In the genomic region with DNA sequence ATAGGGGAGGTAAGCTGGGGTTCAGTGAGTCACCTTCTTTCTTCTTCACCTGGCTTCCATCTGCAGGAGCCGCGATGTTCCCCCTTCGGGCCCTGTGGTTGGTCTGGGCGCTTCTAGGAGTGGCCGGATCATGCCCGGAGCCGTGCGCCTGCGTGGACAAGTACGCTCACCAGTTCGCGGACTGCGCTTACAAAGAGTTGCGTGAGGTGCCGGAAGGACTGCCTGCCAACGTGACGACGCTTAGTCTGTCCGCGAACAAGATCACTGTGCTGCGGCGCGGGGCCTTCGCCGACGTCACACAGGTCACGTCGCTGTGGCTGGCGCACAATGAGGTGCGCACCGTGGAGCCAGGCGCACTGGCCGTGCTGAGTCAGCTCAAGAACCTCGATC, we compare ENCODE assay signal across 18 cellular contexts. TPM values are rescaled to one million over a fixed set of nuclear protein-coding genes. Genes with fewer than 3 reads are reported as not detected.
DNase-seq lines count a peak whose midpoint lies in the region; ATAC-seq and TF ChIP-seq lines count a peak whose summit lies in the region.
"Had no signal": no experiment of that assay in that cellular context is flagged by ENCODE, and none has a peak within 500 bp of the region (broad histone marks: within the 10 kb centered on the region; RNA-seq: fewer than 3 reads in every experiment).

No MANE protein-coding gene starts in this region.

- H2AK5ac ChIP-seq in mesendoderm (ENCODE audit: low read length), result no peak overlapping the region

- intact Hi-C loops in Caco-2 (cut with micrococcal nuclease; ENCODE audit: unreplicated experiment), result no loop called here

- H2BK15ac ChIP-seq in mesendoderm (replicated peaks; ENCODE audit: low read depth), result no peak overlapping the region

- CTCF ChIA-PET in HEK293 (lab: Yijun Ruan, JAX), result interaction anchor here (1.3 kb wide), 1 partner anchor 190 kb away, joined by 3 read pairs; no protein-coding TSS in a partner anchor
- CTCF ChIA-PET in Caco-2 (lab: Charles Lee), result no interaction called here

- H3K56ac ChIP-seq in mesendoderm (ENCODE audit: low read length), result no peak overlapping the region

- no peaks in the 10 kb centered on the region for H3K79me1 ChIP-seq in mesendoderm (ENCODE audit: low read length)

- POLR2A ChIA-PET in HEK293 (lab: Yijun Ruan, JAX), result no interaction called here
- POLR2A ChIA-PET in Caco-2 (lab: Charles Lee), result no interaction called here

- peaks cover 18% of the 10 kb centered on the region for H3K4me1 ChIP-seq in HEK293 (ENCODE audit: control insufficient read depth, insufficient read depth, low read length)
- peaks cover 13% of the 10 kb centered on the region for H3K4me1 ChIP-seq in mesendoderm (ENCODE audit: control insufficient read depth, low read depth, low read length)
- H3K4me1 ChIP-seq in Caco-2, result no peaks in the 10 kb centered on the region

- peaks cover 63% of the 10 kb centered on the region for H3K27me3 ChIP-seq in mesendoderm (ENCODE audit: insufficient read depth, low read length, poor library complexity)
- H3K27me3 ChIP-seq in Caco-2 (replicated peaks; ENCODE audit: control insufficient read depth, insufficient read depth, low read length), result peaks cover 6% of the 10 kb centered on the region

- no peak overlapping the region for H3K23ac ChIP-seq in mesendoderm (ENCODE audit: low read length)

- H3K9me3 ChIP-seq in HEK293 (ENCODE audit: control insufficient read depth, insufficient read depth, low read depth, low read length) (no peaks in the 10 kb centered on the region), Caco-2 (no peaks in the 10 kb centered on the region)

- H2BK120ac ChIP-seq in mesendoderm (ENCODE audit: low read depth, low read length), result no peak overlapping the region

- H4K8ac ChIP-seq in mesendoderm (ENCODE audit: low read depth, low read length), result no peak overlapping the region

- no peak overlapping the region for H3K18ac ChIP-seq in mesendoderm (ENCODE audit: low read length)

- H3K36me3 ChIP-seq in HEK293 (ENCODE audit: control insufficient read depth in 2 of 2, insufficient read depth in 1 of 2, low read length in 2 of 2) (no peaks in the 10 kb centered on the region), mesendoderm (ENCODE audit: control insufficient read depth, insufficient read depth, low read length) (no peaks in the 10 kb centered on the region), Caco-2 (ENCODE audit: control insufficient read depth, insufficient read depth, low read length) (no peaks in the 10 kb centered on the region)

- H3K4me1 Mint-ChIP-seq in brain, result peaks cover 88% of the 10 kb centered on the region
- no peaks in the 10 kb centered on the region for H3K4me1 Mint-ChIP-seq in Caco-2 (ENCODE audit: low read depth, unreplicated experiment)

- H3K27me3 Mint-ChIP-seq in brain (peaks cover 64% of the 10 kb centered on the region), Caco-2 (ENCODE audit: insufficient read depth, unreplicated experiment) (peaks cover 47% of the 10 kb centered on the region)

- no peak overlapping the region for H4K5ac ChIP-seq in mesendoderm (ENCODE audit: low read length)

- no TSS peak for BruUV-seq in Caco-2 (replicated peaks; lab: Mats Ljungman, UMichigan)

- H3K4me2 ChIP-seq in mesendoderm (ENCODE audit: low read length), result no peak overlapping the region
- H3K4me2 ChIP-seq: PC-9 had no signal

- H3K36me3 Mint-ChIP-seq in brain, result peaks cover 34% of the 10 kb centered on the region
- H3K36me3 Mint-ChIP-seq in Caco-2 (ENCODE audit: insufficient read depth, unreplicated experiment), result no peaks in the 10 kb centered on the region

- DNase-seq in D341Med (ENCODE audit: low spot score), result peak; percentile 9
- DNase-seq in mesendoderm, result peak; percentile 51
- no peak for DNase-seq in amniotic stem cell (lab: John Stamatoyannopoulos, UW)
- DNase-seq in stimulated activated CD4-positive, alpha-beta T cell treated with anti-CD3 and anti-CD28 coated beads, Interleukin-4, amount 100 ng/mL, for 24 hours, result no peak
- no peak for DNase-seq in Caco-2
- DNase-seq: activated gamma-delta T cell, DMS153, foreskin melanocyte, NCI-H146, NCI-H510A, PC-9, substantia nigra had no signal

- H3K4ac ChIP-seq in mesendoderm (ENCODE audit: low read depth, low read length), result no peak overlapping the region

- H3K27ac Mint-ChIP-seq in brain (peak overlapping the region in 3 of 5 experiments; percentile 29 to 98 (median 96)), Caco-2 (ENCODE audit: unreplicated experiment) (no peak overlapping the region)

- no peaks in the 10 kb centered on the region for H3K79me2 ChIP-seq in mesendoderm (ENCODE audit: control insufficient read depth, insufficient read depth, low read length)

- H3K9me3 Mint-ChIP-seq in brain, result peaks cover 10 to 50% (median 17%) of the 10 kb centered on the region in 5 experiments
- no peaks in the 10 kb centered on the region for H3K9me3 Mint-ChIP-seq in Caco-2 (ENCODE audit: unreplicated experiment)

- H3K4me3 Mint-ChIP-seq in brain (peak overlapping the region in 3 of 5 experiments; percentile 83 to 91 (median 88)), Caco-2 (ENCODE audit: unreplicated experiment) (no peak overlapping the region)

- H3K27ac ChIP-seq in HEK293 (ENCODE audit: extremely low read depth, low read depth, low read length), result no peak overlapping the region
- H3K27ac ChIP-seq in mesendoderm (ENCODE audit: low read depth, low read length), result no peak overlapping the region
- H3K27ac ChIP-seq: HL-60, PC-9 had no signal

- H3K9ac ChIP-seq in mesendoderm (ENCODE audit: low read length), result no peak overlapping the region

- TF ChIP-seq CTCF in HEK293 (tag by site-specific recombination; IDR thresholded peaks at IDR 0.05), result no peak
- TF ChIP-seq CTCF in brain (conservative IDR thresholded peaks at IDR 0.05), result no peak
- no peak for TF ChIP-seq CTCF in Caco-2 (IDR thresholded peaks at IDR 0.05; ENCODE audit: insufficient read depth in 1 of 2, low read depth in 1 of 2, low read length in 1 of 2, severe bottlenecking in 1 of 2, unreplicated experiment in 1 of 2)

- WGBS in mesendoderm (ENCODE audit: extremely low coverage, insufficient coverage, low lambda C conversion rate), result no CpG with 5 or more reads among the region's 34 CpGs

- H3K4me3 ChIP-seq in HEK293 (ENCODE audit: low read depth, low read length) (no peak overlapping the region), mesendoderm (ENCODE audit: low read length) (no peak overlapping the region), Caco-2 (ENCODE audit: low read depth, low read length) (no peak overlapping the region)
- H3K4me3 ChIP-seq: PC-9 had no signal

- H2BK5ac ChIP-seq in mesendoderm (ENCODE audit: low read length), result no peak overlapping the region

- no peak for ATAC-seq in GM18873 (IDR thresholded peaks at IDR 0.05; ENCODE audit: low FRiP score, unreplicated experiment)

TF ChIP-seq in HEK293, 187 proteins besides CTCF, POLR2A, EP300 and RAD21:
- no peak for TF ChIP-seq ZNF221 (tag by site-specific recombination; IDR thresholded peaks at IDR 0.05; ENCODE audit: borderline replicate concordance)
- TF ChIP-seq PBX3 (CRISPR knock-in tag; IDR thresholded peaks at IDR 0.05), result 0 out of 2 replicates have a peak, but pooled peaks have one; percentile 31
- TF ChIP-seq ZNF776 (tag by site-specific recombination; IDR thresholded peaks at IDR 0.05; ENCODE audit: borderline replicate concordance), result no peak

RNA-seq across cellular contexts. Expression of gene ISLR2, which starts 2.3 kb away (rescaled TPM):
- 30.2 TPM for polyA plus RNA-seq in brain (ENCODE audit: insufficient read depth, low read depth, low replicate concordance)
- polyA plus RNA-seq in mesendoderm (2013, experiment 1 of 2), result 0.28 TPM
- polyA plus RNA-seq in mesendoderm (2013, experiment 2 of 2), result 0.21 TPM
- total RNA-seq in Caco-2 (2022), result not detected in 2 replicates
- total RNA-seq: LHCN-M2, mononuclear cell had no signal

RNA-seq across cellular contexts. Expression of gene ISLR, which starts 40.8 kb away (rescaled TPM):
- polyA plus RNA-seq in brain (ENCODE audit: insufficient read depth, low read depth, low replicate concordance), result 13.7 TPM
- polyA plus RNA-seq in mesendoderm (2013, experiment 1 of 2), result 1.2 TPM
- polyA plus RNA-seq in mesendoderm (2013, experiment 2 of 2), result 0.84 TPM
- total RNA-seq in Caco-2 (2022), result not detected in 2 replicates
- total RNA-seq: mononuclear cell, PC-9 had no signal

RNA-seq across cellular contexts. Expression of gene GOLGA6A, which starts 50.3 kb away (rescaled TPM):
- polyA plus RNA-seq in brain (ENCODE audit: insufficient read depth, low read depth, low replicate concordance), result not detected
- 0.20 TPM for polyA plus RNA-seq in mesendoderm (2013, experiment 1 of 2)
- 0.45 TPM for polyA plus RNA-seq in mesendoderm (2013, experiment 2 of 2)
- total RNA-seq in Caco-2 (2022), result not detected in 2 replicates
- total RNA-seq: LHCN-M2, mononuclear cell, PC-9 had no signal

Comparison
In these comparisons a context has a peak if more than half of its experiments do, and no peak if none do; other contexts are left out.
1. DNase-seq: peak in D341Med (single experiment) and mesendoderm (single experiment); none in amniotic stem cell (single experiment), stimulated activated CD4-positive, alpha-beta T cell treated with anti-CD3 and anti-CD28 coated beads, Interleukin-4, amount 100 ng/mL, for 24 hours (single experiment) and Caco-2 (0 of 2).